In the genomic region with DNA sequence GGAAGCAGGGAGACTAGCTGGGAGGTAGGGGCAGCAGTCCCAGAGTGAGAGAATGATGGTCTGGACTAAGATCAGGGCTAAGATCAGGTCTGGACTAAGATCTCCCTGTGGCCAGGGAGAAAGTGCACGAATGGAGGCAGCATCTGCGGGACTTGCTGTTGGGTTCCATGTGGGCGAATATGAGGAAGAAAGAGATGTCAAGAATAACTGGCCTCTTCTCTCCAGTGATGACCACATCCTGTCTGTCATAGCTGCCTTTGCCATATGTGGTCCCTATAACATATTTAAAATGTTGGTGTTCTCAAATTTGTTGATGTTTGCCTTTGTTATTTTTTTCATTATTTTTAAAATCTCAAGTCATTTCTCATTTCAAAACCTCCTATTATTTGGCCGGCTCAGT, we compare ENCODE assay signal across 35 cellular contexts. TPM values are rescaled to one million over a fixed set of nuclear protein-coding genes. Genes with fewer than 3 reads are reported as not detected.
DNase-seq lines count a peak whose midpoint lies in the region; ATAC-seq lines count a peak whose summit lies in the region.
"Had no signal": no experiment of that assay in that cellular context is flagged by ENCODE, and none has a peak within 500 bp of the region (broad histone marks: within the 10 kb centered on the region; RNA-seq: fewer than 3 reads in every experiment).

No MANE protein-coding gene starts in this region.

- intact Hi-C loops in activated CD4-positive, alpha-beta memory T cell treated with anti-CD3 and anti-CD28 coated beads for 36 hours (cut with micrococcal nuclease): no loop called here

- peaks cover 2% of the 10 kb centered on the region for H3K27me3 Mint-ChIP-seq in activated CD4-positive, alpha-beta memory T cell treated with anti-CD3 and anti-CD28 coated beads, Interleukin-2, amount 10 ng/mL, durations not matched to agents 7 days and 5 days
- no peaks in the 10 kb centered on the region for H3K27me3 Mint-ChIP-seq in activated CD4-positive, alpha-beta memory T cell treated with anti-CD3 and anti-CD28 coated beads for 36 hours

- peaks cover 2% of the 10 kb centered on the region for H3K4me1 Mint-ChIP-seq in activated CD4-positive, alpha-beta memory T cell treated with anti-CD3 and anti-CD28 coated beads, Interleukin-2, amount 10 ng/mL, durations not matched to agents 7 days and 5 days
- H3K4me1 Mint-ChIP-seq in activated CD4-positive, alpha-beta memory T cell treated with anti-CD3 and anti-CD28 coated beads for 36 hours (ENCODE audit: low read depth): peaks cover 4% of the 10 kb centered on the region
- H3K4me1 Mint-ChIP-seq in stimulated activated effector memory CD8-positive, alpha-beta T cell treated with anti-CD3 and anti-CD28 coated beads, Interleukin-12 subunit alpha, Interleukin-12 subunit beta, amount 100 ng/mL, for 72 hours: peaks cover 23% of the 10 kb centered on the region

- POLR2A ChIA-PET in activated CD4-positive, alpha-beta memory T cell treated with anti-CD3 and anti-CD28 coated beads, Interleukin-2, amount 10 ng/mL, durations not matched to agents 7 days and 5 days (lab: Charles Lee): interaction anchor here (1.2 to 1.3 kb wide), 2 partner anchors 11 to 14 kb away, joined by 3 to 4 read pairs; no protein-coding TSS in a partner anchor
- POLR2A ChIA-PET in activated CD4-positive, alpha-beta memory T cell treated with anti-CD3 and anti-CD28 coated beads for 36 hours (lab: Charles Lee): interaction anchor here (1.3 kb wide), 1 partner anchor 14 kb away, joined by 4 read pairs; no protein-coding TSS in a partner anchor

- DNase-seq in activated CD4-positive, alpha-beta memory T cell treated with anti-CD3 and anti-CD28 coated beads, Interleukin-2, amount 10 ng/mL, durations not matched to agents 7 days and 5 days: no peak
- no peak for DNase-seq in activated CD4-positive, alpha-beta memory T cell treated with anti-CD3 and anti-CD28 coated beads for 36 hours
- DNase-seq in KBM-7 (peak; percentile 26), RPMI7951 (ENCODE audit: low read depth) (peak; percentile 10), nucleus accumbens (lab: John Stamatoyannopoulos, UW) (no peak), LoVo (ENCODE audit: low spot score) (no peak)
- DNase-seq in stimulated activated effector memory CD8-positive, alpha-beta T cell treated with anti-CD3 and anti-CD28 coated beads, Interleukin-12 subunit alpha, Interleukin-12 subunit beta, amount 100 ng/mL, for 72 hours (ENCODE audit: low spot score in 2 of 2): no peak
- DNase-seq: activated CD8-positive, alpha-beta memory T cell treated with anti-CD3 and anti-CD28 coated beads, Interleukin-2, amount 50 U/mL, for 4 hours; activated naive CD4-positive, alpha-beta T cell treated with anti-CD3 and anti-CD28 coated beads, Interleukin-2, amount 10 ng/mL, durations not matched to agents 7 days and 5 days; amygdala; brain microvascular endothelial cell; cerebellar nuclear complex; DMS 273 treated with DMSO at 0.1 percent for 48 hours; EL; foreskin fibroblast; head of caudate nucleus; left ventricle myocardium inferior; mesendoderm; NCI-H1105 treated with DMSO at 0.1 percent for 48 hours; NCI-H187 treated with DMSO at 0.1 percent for 48 hours; NCI-H2171 treated with DMSO at 0.1 percent for 48 hours; NCI-H510A; SK-N-SH; tibial artery had no signal

- CTCF ChIA-PET in activated CD4-positive, alpha-beta memory T cell treated with anti-CD3 and anti-CD28 coated beads, Interleukin-2, amount 10 ng/mL, durations not matched to agents 7 days and 5 days (lab: Charles Lee): interaction anchor here (0.6 to 1.1 kb wide), 2 partner anchors 56 to 101 kb away, joined by 3 read pairs; no protein-coding TSS in a partner anchor
- CTCF ChIA-PET in activated CD4-positive, alpha-beta memory T cell treated with anti-CD3 and anti-CD28 coated beads for 36 hours (lab: Charles Lee): no interaction called here

- H3K27ac Mint-ChIP-seq in activated CD4-positive, alpha-beta memory T cell treated with anti-CD3 and anti-CD28 coated beads, Interleukin-2, amount 10 ng/mL, durations not matched to agents 7 days and 5 days: peak overlapping the region; percentile 35
- H3K27ac Mint-ChIP-seq in activated CD4-positive, alpha-beta memory T cell treated with anti-CD3 and anti-CD28 coated beads for 36 hours: no peak overlapping the region
- H3K27ac Mint-ChIP-seq in stimulated activated effector memory CD8-positive, alpha-beta T cell treated with anti-CD3 and anti-CD28 coated beads, Interleukin-12 subunit alpha, Interleukin-12 subunit beta, amount 100 ng/mL, for 72 hours: no peak overlapping the region
- H3K27ac Mint-ChIP-seq: activated naive CD4-positive, alpha-beta T cell treated with anti-CD3 and anti-CD28 coated beads, Interleukin-2, amount 10 ng/mL, durations not matched to agents 7 days and 5 days; activated T-helper 1 cell treated with anti-CD3 and anti-CD28 coated beads, Interleukin-12 subunit alpha, Interleukin-12 subunit beta, Interleukin-2, Interleukin-4 antibody, amounts not matched to agents 30 ng/mL and 10 ng/mL and 1 ng/mL, durations not matched to agents 14 hours and 24 hours and 36 hours; neural progenitor cell; T-helper 2 cell treated with Interferon-gamma antibody and Interleukin-4, amounts not matched to agents 5 μg/mL and 100 μg/mL, for 36 hours had no signal

- H3K4me3 Mint-ChIP-seq in activated CD4-positive, alpha-beta memory T cell treated with anti-CD3 and anti-CD28 coated beads, Interleukin-2, amount 10 ng/mL, durations not matched to agents 7 days and 5 days: no peak overlapping the region
- H3K4me3 Mint-ChIP-seq in activated CD4-positive, alpha-beta memory T cell treated with anti-CD3 and anti-CD28 coated beads for 36 hours: no peak overlapping the region
- H3K4me3 Mint-ChIP-seq in stimulated activated effector memory CD8-positive, alpha-beta T cell treated with anti-CD3 and anti-CD28 coated beads, Interleukin-12 subunit alpha, Interleukin-12 subunit beta, amount 100 ng/mL, for 72 hours: no peak overlapping the region
- H3K4me3 Mint-ChIP-seq: activated naive CD4-positive, alpha-beta T cell treated with anti-CD3 and anti-CD28 coated beads, Interleukin-2, amount 10 ng/mL, durations not matched to agents 7 days and 5 days; activated T-helper 1 cell treated with anti-CD3 and anti-CD28 coated beads, Interleukin-12 subunit alpha, Interleukin-12 subunit beta, Interleukin-2, Interleukin-4 antibody, amounts not matched to agents 30 ng/mL and 10 ng/mL and 1 ng/mL, durations not matched to agents 14 hours and 24 hours and 36 hours; neural progenitor cell; T-helper 2 cell treated with Interferon-gamma antibody and Interleukin-4, amounts not matched to agents 5 μg/mL and 100 μg/mL, for 36 hours had no signal

- in situ Hi-C loops in KBM-7 (cut with MboI; ENCODE audit: low pct_unique_long_range_greater_than_20kb, low sequenced_read_pairs): no loop called here

- H3K9me3 Mint-ChIP-seq in activated CD4-positive, alpha-beta memory T cell treated with anti-CD3 and anti-CD28 coated beads, Interleukin-2, amount 10 ng/mL, durations not matched to agents 7 days and 5 days: no peaks in the 10 kb centered on the region
- H3K9me3 Mint-ChIP-seq in activated CD4-positive, alpha-beta memory T cell treated with anti-CD3 and anti-CD28 coated beads for 36 hours: no peaks in the 10 kb centered on the region
- no peaks in the 10 kb centered on the region for H3K9me3 Mint-ChIP-seq in stimulated activated effector memory CD8-positive, alpha-beta T cell treated with anti-CD3 and anti-CD28 coated beads, Interleukin-12 subunit alpha, Interleukin-12 subunit beta, amount 100 ng/mL, for 72 hours
- H3K9me3 Mint-ChIP-seq: activated naive CD4-positive, alpha-beta T cell treated with anti-CD3 and anti-CD28 coated beads, Interleukin-2, amount 10 ng/mL, durations not matched to agents 7 days and 5 days; activated T-helper 1 cell treated with anti-CD3 and anti-CD28 coated beads, Interleukin-12 subunit alpha, Interleukin-12 subunit beta, Interleukin-2, Interleukin-4 antibody, amounts not matched to agents 30 ng/mL and 10 ng/mL and 1 ng/mL, durations not matched to agents 14 hours and 24 hours and 36 hours; neural progenitor cell; T-helper 2 cell treated with Interferon-gamma antibody and Interleukin-4, amounts not matched to agents 5 μg/mL and 100 μg/mL, for 36 hours had no signal

- peak; percentile 61 for ATAC-seq in stimulated activated effector memory CD8-positive, alpha-beta T cell treated with anti-CD3 and anti-CD28 coated beads, Interleukin-12 subunit alpha, Interleukin-12 subunit beta, amount 100 ng/mL, for 72 hours
- no peak for ATAC-seq in GM19463 (IDR thresholded peaks at IDR 0.05; ENCODE audit: unreplicated experiment)
- ATAC-seq: A549, HCT116, Right ventricle myocardium inferior had no signal

- no peaks in the 10 kb centered on the region for H3K36me3 Mint-ChIP-seq in activated CD4-positive, alpha-beta memory T cell treated with anti-CD3 and anti-CD28 coated beads, Interleukin-2, amount 10 ng/mL, durations not matched to agents 7 days and 5 days (ENCODE audit: low read depth)
- no peaks in the 10 kb centered on the region for H3K36me3 Mint-ChIP-seq in activated CD4-positive, alpha-beta memory T cell treated with anti-CD3 and anti-CD28 coated beads for 36 hours
- H3K36me3 Mint-ChIP-seq in stimulated activated effector memory CD8-positive, alpha-beta T cell treated with anti-CD3 and anti-CD28 coated beads, Interleukin-12 subunit alpha, Interleukin-12 subunit beta, amount 100 ng/mL, for 72 hours: no peaks in the 10 kb centered on the region
- H3K36me3 Mint-ChIP-seq: activated naive CD4-positive, alpha-beta T cell treated with anti-CD3 and anti-CD28 coated beads, Interleukin-2, amount 10 ng/mL, durations not matched to agents 7 days and 5 days; neural progenitor cell had no signal

RNA-seq across cellular contexts. Expression of a gene that starts 27.4 kb away (rescaled TPM):
- total RNA-seq in activated CD4-positive, alpha-beta memory T cell treated with anti-CD3 and anti-CD28 coated beads, Interleukin-2, amount 10 ng/mL, durations not matched to agents 7 days and 5 days: under 1 TPM; 0.83 to 0.86 TPM
- total RNA-seq in activated CD4-positive, alpha-beta memory T cell treated with anti-CD3 and anti-CD28 coated beads for 36 hours: 10 to 100 TPM; 28.0 to 28.3 TPM
- not detected in 2 replicates for total RNA-seq in RPMI7951 (2014; rRNA removed; shearing (Covaris generic))
- total RNA-seq: dermis microvascular lymphatic vessel endothelial cell, left ventricle myocardium inferior, LHCN-M2, PC-9, Right ventricle myocardium inferior, smooth muscle cell had no signal

Comparison
In these comparisons a context has a peak if more than half of its experiments do, and no peak if none do; other contexts are left out.
1. RNA of a gene that starts 27.4 kb away (total RNA-seq): 28.0 to 28.3 TPM in activated CD4-positive, alpha-beta memory T cell treated with anti-CD3 and anti-CD28 coated beads for 36 hours; 0.83 to 0.86 TPM in activated CD4-positive, alpha-beta memory T cell treated with anti-CD3 and anti-CD28 coated beads, Interleukin-2, amount 10 ng/mL, durations not matched to agents 7 days and 5 days and not detected in RPMI7951; every median in the first group is over 10 times any median in the second.
2. DNase-seq: peak in KBM-7 (single experiment) and RPMI7951 (single experiment); none in activated CD4-positive, alpha-beta memory T cell treated with anti-CD3 and anti-CD28 coated beads, Interleukin-2, amount 10 ng/mL, durations not matched to agents 7 days and 5 days (single experiment), activated CD4-positive, alpha-beta memory T cell treated with anti-CD3 and anti-CD28 coated beads for 36 hours (single experiment), stimulated activated effector memory CD8-positive, alpha-beta T cell treated with anti-CD3 and anti-CD28 coated beads, Interleukin-12 subunit alpha, Interleukin-12 subunit beta, amount 100 ng/mL, for 72 hours (0 of 2), nucleus accumbens (0 of 56) and LoVo (single experiment).